8 cellular contexts compared by ENCODE assay signal in genomic region chr2:55111570-55112228, GRCh38.
A peak's percentile ranks its signal among the peaks of the same experiment; 100 is the strongest.
DNase-seq lines count a peak whose midpoint lies in the region; ATAC-seq and TF ChIP-seq lines count a peak whose summit lies in the region.

No MANE protein-coding gene starts in this region.

- no peaks in the 10 kb centered on the region for H3K36me3 ChIP-seq in CD4-positive, CD25-positive, alpha-beta regulatory T cell (ENCODE audit: control insufficient read depth, insufficient read depth, low read length)
- no peaks in the 10 kb centered on the region for H3K36me3 ChIP-seq in gastroesophageal sphincter

- ATAC-seq in CD4-positive, CD25-positive, alpha-beta regulatory T cell (ENCODE audit: low read depth in 2 of 2), result no peak
- peak; percentile 87 for ATAC-seq in gastroesophageal sphincter
- no peak for ATAC-seq in GM21786 (IDR thresholded peaks at IDR 0.05; ENCODE audit: unreplicated experiment)
- no peak for ATAC-seq in GM18870 (IDR thresholded peaks at IDR 0.05; ENCODE audit: unreplicated experiment)

- no peak overlapping the region for H3K4me3 ChIP-seq in CD4-positive, CD25-positive, alpha-beta regulatory T cell (ENCODE audit: low read depth, low read length)
- no peak overlapping the region for H3K4me3 ChIP-seq in gastroesophageal sphincter

- TF ChIP-seq EP300 in gastroesophageal sphincter (IDR thresholded peaks at IDR 0.05), result no peak

- no peak overlapping the region for H3K27ac ChIP-seq in CD4-positive, CD25-positive, alpha-beta regulatory T cell (ENCODE audit: insufficient read depth, low read length, poor library complexity, severe bottlenecking)
- H3K27ac ChIP-seq in gastroesophageal sphincter, result peak overlapping the region; percentile 86 to 93 (median 89)

- peak overlapping the region in 2 of 3 donors; percentile 48 to 74 for H3K27ac Mint-ChIP-seq in CD4-positive, CD25-positive, alpha-beta regulatory T cell

- H3K4me3 Mint-ChIP-seq in CD4-positive, CD25-positive, alpha-beta regulatory T cell, result no peak overlapping the region

- H3K27me3 Mint-ChIP-seq in CD4-positive, CD25-positive, alpha-beta regulatory T cell, result no peaks in the 10 kb centered on the region

- 56% methylated on average over 6 of the region's 11 CpGs; no CpG with 5 or more reads in 1 of the 2 donors for whole genome bisulfite sequencing in gastroesophageal sphincter (ENCODE audit: low coverage in 1 of 2), 2 donors

- TF ChIP-seq CTCF in gastroesophageal sphincter (IDR thresholded peaks at IDR 0.05), result no peak

- no peak for DNase-seq in CD4-positive, CD25-positive, alpha-beta regulatory T cell
- peak; percentile 95 for DNase-seq in M059J (ENCODE audit: low read depth)
- DNase-seq in SKM-1 treated with dmso at 0.1 percent for 144 hours (lab: John Stamatoyannopoulos, UW; ENCODE audit: unreplicated experiment), result peak; percentile 95
- peak; percentile 50 for DNase-seq in occipital lobe (lab: John Stamatoyannopoulos, UW)
- DNase-seq in stimulated activated CD4-positive, alpha-beta T cell treated with anti-CD3 and anti-CD28 coated beads, Interleukin-2, amount 100 ng/mL, for 48 hours, result no peak

- no peaks in the 10 kb centered on the region for H3K27me3 ChIP-seq in CD4-positive, CD25-positive, alpha-beta regulatory T cell (ENCODE audit: control insufficient read depth, insufficient read depth, low read length)
- H3K27me3 ChIP-seq in gastroesophageal sphincter, result no peaks in the 10 kb centered on the region

- H3K9me3 Mint-ChIP-seq in CD4-positive, CD25-positive, alpha-beta regulatory T cell, result no peaks in the 10 kb centered on the region

- no peaks in the 10 kb centered on the region for H3K9me3 ChIP-seq in CD4-positive, CD25-positive, alpha-beta regulatory T cell (ENCODE audit: control insufficient read depth in 2 of 2, low read length in 2 of 2)
- H3K9me3 ChIP-seq in gastroesophageal sphincter, result no peaks in the 10 kb centered on the region

- H3K4me1 Mint-ChIP-seq in CD4-positive, CD25-positive, alpha-beta regulatory T cell, result peaks cover 0 to 3% (median under 1%) of the 10 kb centered on the region in 4 donors

- no peaks in the 10 kb centered on the region for H3K4me1 ChIP-seq in CD4-positive, CD25-positive, alpha-beta regulatory T cell (ENCODE audit: control insufficient read depth, insufficient read depth, low read length, poor library complexity, severe bottlenecking)
- H3K4me1 ChIP-seq in gastroesophageal sphincter, result peaks cover 9 to 74% (median 38%) of the 10 kb centered on the region in 3 donors

- no peaks in the 10 kb centered on the region for H3K36me3 Mint-ChIP-seq in CD4-positive, CD25-positive, alpha-beta regulatory T cell

- TF ChIP-seq POLR2A in gastroesophageal sphincter (IDR thresholded peaks at IDR 0.05), result no peak

Comparison
In these comparisons a context has a peak if more than half of its experiments do, and no peak if none do; other contexts are left out.
1. DNase-seq: peak in M059J (single experiment), SKM-1 treated with dmso at 0.1 percent for 144 hours (single experiment) and occipital lobe (single experiment); none in CD4-positive, CD25-positive, alpha-beta regulatory T cell (0 of 3) and stimulated activated CD4-positive, alpha-beta T cell treated with anti-CD3 and anti-CD28 coated beads, Interleukin-2, amount 100 ng/mL, for 48 hours (0 of 2).